Comparison of ENCODE assay signal across 22 cellular contexts in genomic region chr15:57495037-57495436, GRCh38.
DNase-seq lines count a peak whose midpoint lies in the region; ATAC-seq and TF ChIP-seq lines count a peak whose summit lies in the region.
"Had no signal": no experiment of that assay in that cellular context is flagged by ENCODE, and none has a peak within 500 bp of the region (broad histone marks: within the 10 kb centered on the region; RNA-seq: fewer than 3 reads in every experiment).

No MANE protein-coding gene starts in this region.

- H3K4me3 ChIP-seq in cardiac muscle cell, result no peak overlapping the region
- H3K4me3 ChIP-seq in cardiac fibroblast (replicated peaks in 1 of 2; ENCODE audit: low read depth in 2 of 2, low read length in 2 of 2), result no peak overlapping the region
- H3K4me3 ChIP-seq: GM23338, K562 had no signal

- no peaks in the 10 kb centered on the region for H3K36me3 ChIP-seq in cardiac muscle cell

- DNase-seq in cardiac muscle cell (ENCODE audit: low read depth in 1 of 2, low spot score in 1 of 2), result peak in 1 of 2 donors; percentile 21
- no peak for DNase-seq in Right ventricle myocardium superior
- peak; percentile 9 to 17 for DNase-seq in cardiac fibroblast (ENCODE audit: low read depth in 2 of 2)
- DNase-seq in T1000 (lab: John Stamatoyannopoulos, UW), result no peak
- DNase-seq in GM19240 (ENCODE audit: insufficient read length, low spot score), result no peak
- DNase-seq: activated CD4-positive, alpha-beta memory T cell treated with anti-CD3 and anti-CD28 coated beads, Interleukin-2, amount 10 ng/mL, durations not matched to agents 7 days and 5 days; activated naive CD4-positive, alpha-beta T cell treated with anti-CD3 and anti-CD28 coated beads, Interleukin-2, amount 10 ng/mL, durations not matched to agents 7 days and 5 days; activated T-cell treated with anti-CD3 and anti-CD28 coated beads, Interleukin-2, amount 50 U/mL, for 4 hours; aorta; DMS79 treated with DMSO at 0.1 percent for 48 hours; foreskin fibroblast; midbrain; NCI-H1048; NCI-H2029 treated with DMSO at 0.1 percent for 48 hours; NCI-H510A; T-cell had no signal

- TF ChIP-seq CTCF in cardiac muscle cell (IDR thresholded peaks at IDR 0.05; ENCODE audit: low read depth, low read length) (no peak), cardiac fibroblast (IDR thresholded peaks at IDR 0.05; ENCODE audit: low read depth, low read length) (no peak)

- peak overlapping the region; percentile 96 for H3K27ac ChIP-seq in cardiac muscle cell
- H3K27ac ChIP-seq: 22Rv1 had no signal

- H3K4me1 ChIP-seq in cardiac muscle cell (ENCODE audit: low read depth), result peaks cover 81% of the 10 kb centered on the region

- H3K27me3 ChIP-seq in cardiac muscle cell, result no peaks in the 10 kb centered on the region

- intact Hi-C loops in Right ventricle myocardium superior (cut with DNase I), result no loop called here

- no peaks in the 10 kb centered on the region for H3K9me3 ChIP-seq in cardiac muscle cell (ENCODE audit: low read depth)

- ATAC-seq in Right ventricle myocardium superior (ENCODE audit: poor library complexity) (no peak), HG03159 (IDR thresholded peaks at IDR 0.05; ENCODE audit: unreplicated experiment) (peak; percentile 56), GM21381 (IDR thresholded peaks at IDR 0.05; ENCODE audit: unreplicated experiment) (no peak), GM19463 (IDR thresholded peaks at IDR 0.05; ENCODE audit: unreplicated experiment) (no peak)
- ATAC-seq: activated T-cell treated with anti-CD3 and anti-CD28 coated beads, Interleukin-2, amount 50 U/mL, for 4 hours; GM23338; K562; T-cell had no signal

Comparison
In these comparisons a context has a peak if more than half of its experiments do, and no peak if none do; other contexts are left out.
1. DNase-seq: peak in cardiac fibroblast (2 of 2); none in Right ventricle myocardium superior (single experiment), T1000 (single experiment) and GM19240 (single experiment).